Comparison of ENCODE assay signal across 16 cellular contexts in genomic region chr12:113392988-113393579, GRCh38. TPM values are rescaled to one million over a fixed set of nuclear protein-coding genes. Genes with fewer than 3 reads are reported as not detected.
DNase-seq lines count a peak whose midpoint lies in the region; ATAC-seq and TF ChIP-seq lines count a peak whose summit lies in the region.
"Had no signal": no experiment of that assay in that cellular context is flagged by ENCODE, and none has a peak within 500 bp of the region (broad histone marks: within the 10 kb centered on the region; RNA-seq: fewer than 3 reads in every experiment).

No MANE protein-coding gene starts in this region.

- TF ChIP-seq CTCF in left ventricle myocardium inferior (IDR thresholded peaks at IDR 0.05; ENCODE audit: borderline replicate concordance) (no peak), RWPE2 (IDR thresholded peaks at IDR 0.05; ENCODE audit: poor library complexity, severe bottlenecking) (no peak)

- H3K36me3 ChIP-seq in left ventricle myocardium inferior: peaks cover 29% of the 10 kb centered on the region
- no peaks in the 10 kb centered on the region for H3K36me3 ChIP-seq in RWPE2 (ENCODE audit: low read depth)

- H3K36me3 Mint-ChIP-seq in stimulated activated memory B cell treated with anti-CD40 and anti-IgM and Interleukin-4, amounts not matched to agents 10 μg/mL and 1 μg/mL and 100 μg/mL, for 72 hours: peaks cover 13% of the 10 kb centered on the region

- H3K27ac ChIP-seq in left ventricle myocardium inferior (replicated peaks) (no peak overlapping the region), RWPE2 (ENCODE audit: poor library complexity, severe bottlenecking) (no peak overlapping the region)

- H3K9me3 ChIP-seq in left ventricle myocardium inferior (replicated peaks): peaks cover 5% of the 10 kb centered on the region
- H3K9me3 ChIP-seq in RWPE2 (ENCODE audit: severe bottlenecking): no peaks in the 10 kb centered on the region

- peaks cover 12% of the 10 kb centered on the region for H3K27me3 Mint-ChIP-seq in stimulated activated memory B cell treated with anti-CD40 and anti-IgM and Interleukin-4, amounts not matched to agents 10 μg/mL and 1 μg/mL and 100 μg/mL, for 72 hours

- no peak overlapping the region for H3K27ac Mint-ChIP-seq in stimulated activated memory B cell treated with anti-CD40 and anti-IgM and Interleukin-4, amounts not matched to agents 10 μg/mL and 1 μg/mL and 100 μg/mL, for 72 hours

- no peak overlapping the region for H3K4me3 ChIP-seq in left ventricle myocardium inferior
- H3K4me3 ChIP-seq in RWPE2 (ENCODE audit: severe bottlenecking): no peak overlapping the region

- H3K4me1 Mint-ChIP-seq in stimulated activated memory B cell treated with anti-CD40 and anti-IgM and Interleukin-4, amounts not matched to agents 10 μg/mL and 1 μg/mL and 100 μg/mL, for 72 hours: peaks cover 7% of the 10 kb centered on the region

- H3K27me3 ChIP-seq in left ventricle myocardium inferior (ENCODE audit: low read depth) (peaks cover 3% of the 10 kb centered on the region), RWPE2 (ENCODE audit: insufficient read depth, poor library complexity, severe bottlenecking) (no peaks in the 10 kb centered on the region)

- H3K4me3 Mint-ChIP-seq in stimulated activated memory B cell treated with anti-CD40 and anti-IgM and Interleukin-4, amounts not matched to agents 10 μg/mL and 1 μg/mL and 100 μg/mL, for 72 hours: no peak overlapping the region

- intact Hi-C loops in Right ventricle myocardium inferior (cut with DNase I): no loop called here
- intact Hi-C loops in left ventricle myocardium inferior (cut with micrococcal nuclease): no loop called here
- intact Hi-C loops in left cardiac atrium (cut with DNase I): no loop called here

- H3K9me3 Mint-ChIP-seq in stimulated activated memory B cell treated with anti-CD40 and anti-IgM and Interleukin-4, amounts not matched to agents 10 μg/mL and 1 μg/mL and 100 μg/mL, for 72 hours: no peaks in the 10 kb centered on the region

- no peak for DNase-seq in Right ventricle myocardium inferior (ENCODE audit: missing footprints)
- DNase-seq in left ventricle myocardium inferior: no peak
- DNase-seq in RWPE2 (ENCODE audit: low spot score): no peak
- peak; percentile 43 for DNase-seq in left cardiac atrium
- DNase-seq in DMS114 treated with DMSO at 0.1 percent for 48 hours (lab: John Stamatoyannopoulos, UW; ENCODE audit: unreplicated experiment): no peak
- DNase-seq in activated naive CD4-positive, alpha-beta T cell treated with anti-CD3 and anti-CD28 coated beads, Interleukin-2, amount 50 U/mL, for 16 hours: no peak
- no peak for DNase-seq in activated T-cell treated with anti-CD3 and anti-CD28 coated beads, Interleukin-2, amount 50 U/mL, for 48 hours
- DNase-seq: activated T-cell treated with anti-CD3 and anti-CD28 coated beads for 4 hours; EL; kidney glomerular epithelial cell; NCI-H2081; PC-3; stimulated activated naive CD4-positive, alpha-beta T cell had no signal

- H3K4me1 ChIP-seq in left ventricle myocardium inferior (no peaks in the 10 kb centered on the region), RWPE2 (ENCODE audit: insufficient read depth, poor library complexity, severe bottlenecking) (no peaks in the 10 kb centered on the region)

- ATAC-seq in Right ventricle myocardium inferior: peak; percentile 20
- peak; percentile 55 for ATAC-seq in RWPE2 (ENCODE audit: low read depth)
- ATAC-seq in left cardiac atrium: peak in 1 of 2 donors; percentile 38
- peak; percentile 50 for ATAC-seq in stimulated activated memory B cell treated with anti-CD40 and anti-IgM and Interleukin-4, amounts not matched to agents 10 μg/mL and 1 μg/mL and 100 μg/mL, for 72 hours
- ATAC-seq: PC-3 had no signal

RNA-seq across cellular contexts. Expression of gene SDS, which starts 10.6 kb away (rescaled TPM):
- total RNA-seq in Right ventricle myocardium inferior (not detected), left ventricle myocardium inferior (not detected), left cardiac atrium (under 1 TPM; 0.24 to 0.31 TPM)
- total RNA-seq: A172, endothelial cell of umbilical vein, PC-3 had no signal

RNA-seq across cellular contexts. Expression of gene SDSL, which starts 29.1 kb away (rescaled TPM):
- 8.5 TPM for total RNA-seq in Right ventricle myocardium inferior
- total RNA-seq in left ventricle myocardium inferior: 13.3 TPM
- total RNA-seq in left cardiac atrium: 1 to 10 TPM; 4.2 to 7.0 TPM

RNA-seq across cellular contexts. Expression of gene PLBD2, which starts 34.7 kb away (rescaled TPM):
- total RNA-seq in Right ventricle myocardium inferior: 40.3 TPM
- total RNA-seq in left ventricle myocardium inferior: 28.9 TPM
- total RNA-seq in left cardiac atrium: 10 to 100 TPM; 47.5 to 48.7 TPM

RNA-seq across cellular contexts. Expression of gene SLC8B1, which starts 58.2 kb away (rescaled TPM):
- total RNA-seq in Right ventricle myocardium inferior (13.3 TPM), left ventricle myocardium inferior (9.2 TPM), left cardiac atrium (10 to 100 TPM; 14.0 to 15.2 TPM)
